Comparison of ENCODE assay signal across 17 cellular contexts in genomic region chr5:1874820-1875219, GRCh38. TPM values are rescaled to one million over a fixed set of nuclear protein-coding genes. Genes with fewer than 3 reads are reported as not detected.
DNase-seq lines count a peak whose midpoint lies in the region; ATAC-seq, FAIRE-seq and TF ChIP-seq lines count a peak whose summit lies in the region.
"Had no signal": no experiment of that assay in that cellular context is flagged by ENCODE, and none has a peak within 500 bp of the region (broad histone marks: within the 10 kb centered on the region; RNA-seq: fewer than 3 reads in every experiment).

No MANE protein-coding gene starts in this region.

- H3K27ac ChIP-seq in SK-N-SH (ENCODE audit: low read depth in 2 of 2, low read length in 1 of 2) (no peak overlapping the region), H1 (ENCODE audit: low read depth, low read length) (no peak overlapping the region), sigmoid colon (no peak overlapping the region)
- H3K27ac ChIP-seq: tibial nerve had no signal

- no peak overlapping the region for H4K91ac ChIP-seq in H1 (replicated peaks; ENCODE audit: insufficient read length, low read length)

- H3K9me2 ChIP-seq in SK-N-SH = no peaks in the 10 kb centered on the region

- no peaks in the 10 kb centered on the region for H3F3A ChIP-seq in SK-N-SH (replicated peaks; ENCODE audit: insufficient read depth)

- no peaks in the 10 kb centered on the region for H3K36me3 Mint-ChIP-seq in chondrocyte (ENCODE audit: low read depth)

- no peak overlapping the region for H2AK5ac ChIP-seq in H1 (ENCODE audit: low read depth, low read length)

- H3K9me3 Mint-ChIP-seq in chondrocyte (ENCODE audit: low read depth) = no peaks in the 10 kb centered on the region

- H3K36me3 ChIP-seq in SK-N-SH (replicated peaks in 1 of 2; ENCODE audit: control insufficient read depth in 1 of 2, insufficient read depth in 2 of 2, low read length in 1 of 2) = no peaks in the 10 kb centered on the region
- peaks cover 0 to 13% (median 0%) of the 10 kb centered on the region in 4 experiments; a peak in 1 of 8 replicates for H3K36me3 ChIP-seq in H1 (ENCODE audit: control insufficient read depth in 2 of 4, insufficient read depth in 4 of 4, low read length in 3 of 4)
- no peaks in the 10 kb centered on the region for H3K36me3 ChIP-seq in sigmoid colon
- H3K36me3 ChIP-seq: tibial nerve had no signal

- CTCF ChIA-PET in SK-N-SH (lab: Yijun Ruan, JAX) (no interaction called here), H1 (lab: Charles Lee; ENCODE audit: partially characterized antibody) (interaction anchor here (1.0 kb wide), 1 partner anchor 23 kb away, joined by 3 read pairs; no protein-coding TSS in a partner anchor)

- H3K27ac Mint-ChIP-seq in chondrocyte (ENCODE audit: unreplicated experiment) = no peak overlapping the region
- H3K27ac Mint-ChIP-seq: activated CD8-positive, alpha-beta T cell treated with anti-CD3 and anti-CD28 coated beads, Interleukin-2, amount 10 ng/mL, durations not matched to agents 7 days and 5 days had no signal

- H3K9ac ChIP-seq in SK-N-SH (no peak overlapping the region), H1 (replicated peaks in 1 of 4; ENCODE audit: extremely low read depth in 1 of 4, low read depth in 3 of 4, low read length in 3 of 4) (no peak overlapping the region)

- H2AFZ ChIP-seq in SK-N-SH (ENCODE audit: low read depth) (no peak overlapping the region), H1 (ENCODE audit: low read length) (no peak overlapping the region)

- H3K4me1 Mint-ChIP-seq in chondrocyte (ENCODE audit: low read depth) = peaks cover 4% of the 10 kb centered on the region

- H4K20me1 ChIP-seq in SK-N-SH (ENCODE audit: insufficient read depth) (0 out of 2 replicates have a peak, but pooled peaks cover 4% of the 10 kb centered on the region), H1 (replicated peaks in 1 of 2; ENCODE audit: control insufficient read depth in 1 of 2, insufficient read depth in 2 of 2, low read length in 2 of 2) (peaks cover 4 to 19% of the 10 kb centered on the region in 2 experiments)

- no peak overlapping the region for H3K4me3 ChIP-seq in SK-N-SH (ENCODE audit: low read depth in 2 of 2, low read length in 1 of 2)
- H3K4me3 ChIP-seq in H1 (ENCODE audit: extremely low read depth in 1 of 4, insufficient read depth in 2 of 4, low read depth in 3 of 4, low read length in 4 of 4) = peak overlapping the region; percentile 5 to 54 (median 30); a peak in 5 of 8 replicates
- H3K4me3 ChIP-seq in sigmoid colon = no peak overlapping the region
- H3K4me3 ChIP-seq: mucosa of descending colon, tibial nerve had no signal

- POLR2A ChIA-PET in SK-N-SH (lab: Yijun Ruan, JAX) = no interaction called here
- POLR2A ChIA-PET in H1 (lab: Charles Lee; ENCODE audit: partially characterized antibody) = no interaction called here

- H3K79me2 ChIP-seq in SK-N-SH (ENCODE audit: insufficient read depth) (no peaks in the 10 kb centered on the region), H1 (ENCODE audit: control insufficient read depth in 1 of 2, insufficient read depth in 2 of 2, low read length in 2 of 2) (no peaks in the 10 kb centered on the region)

- H3K4me3 Mint-ChIP-seq in chondrocyte (ENCODE audit: unreplicated experiment) = no peak overlapping the region
- H3K4me3 Mint-ChIP-seq: activated CD8-positive, alpha-beta T cell treated with anti-CD3 and anti-CD28 coated beads, Interleukin-2, amount 10 ng/mL, durations not matched to agents 7 days and 5 days had no signal

- no peak overlapping the region for H3K4ac ChIP-seq in H1 (replicated peaks; ENCODE audit: insufficient read length, low read depth, low read length)

- H3K27me3 ChIP-seq in SK-N-SH (ENCODE audit: insufficient read depth) (peaks cover 71% of the 10 kb centered on the region), H1 (replicated peaks in 1 of 4; ENCODE audit: control insufficient read depth in 3 of 4, extremely low read depth in 1 of 4, insufficient read depth in 3 of 4, low read length in 3 of 4) (peaks cover 52 to 83% (median 75%) of the 10 kb centered on the region in 4 experiments), sigmoid colon (peaks cover 59 to 85% (median 73%) of the 10 kb centered on the region in 3 donors)

- intact Hi-C loops in sigmoid colon (cut with DNase I) = no loop called here

- H2BK120ac ChIP-seq in H1 (replicated peaks; ENCODE audit: low read depth, low read length) = no peak overlapping the region

- H3K56ac ChIP-seq in H1 (replicated peaks; ENCODE audit: insufficient read length, low read depth, low read length) = no peak overlapping the region

- H3K79me1 ChIP-seq in H1 (ENCODE audit: low read depth, low read length) = peaks cover 4% of the 10 kb centered on the region; the same call in 1 of the 2 replicates

- TF ChIP-seq RAD21 in SK-N-SH (IDR thresholded peaks at IDR 0.05; ENCODE audit: low read length) (no peak), H1 (IDR thresholded peaks at IDR 0.05 in 1 of 2, conservative IDR thresholded peaks at IDR 0.05 in 1 of 2; ENCODE audit: low read depth in 2 of 2, low read length in 2 of 2) (no peak)

- no peak for TF ChIP-seq POLR2A in H1 (IDR thresholded peaks at IDR 0.05; ENCODE audit: control extremely low read depth in 1 of 2, low read depth in 2 of 2, low read length in 2 of 2)
- no peak for TF ChIP-seq POLR2A in sigmoid colon (IDR thresholded peaks at IDR 0.05)

- TF ChIP-seq CTCF in SK-N-SH (IDR thresholded peaks at IDR 0.05) = no peak
- no peak for TF ChIP-seq CTCF in H1 (IDR thresholded peaks at IDR 0.05; ENCODE audit: control extremely low read depth in 1 of 3, insufficient read depth in 1 of 3, low read depth in 1 of 3, low read length in 3 of 3)
- no peak for TF ChIP-seq CTCF in chondrocyte (IDR thresholded peaks at IDR 0.05)
- no peak for TF ChIP-seq CTCF in sigmoid colon (IDR thresholded peaks at IDR 0.05)

- no peak overlapping the region for H2BK20ac ChIP-seq in H1 (ENCODE audit: low read length)

- DNase-seq in SK-N-SH (no peak), NCI-H2107 treated with DMSO at 0.1 percent for 48 hours (lab: John Stamatoyannopoulos, UW; ENCODE audit: unreplicated experiment) (peak; percentile 70), H1 (ENCODE audit: low read depth in 1 of 2, low spot score in 2 of 2) (no peak), chondrocyte (ENCODE audit: low spot score) (no peak), sigmoid colon (no peak)
- DNase-seq: activated CD8-positive, alpha-beta T cell treated with anti-CD3 and anti-CD28 coated beads, Interleukin-2, amount 10 ng/mL, durations not matched to agents 7 days and 5 days; activated effector memory CD4-positive, alpha-beta T cell treated with Interleukin-2 at 50 U/mL for 16 hours; KBM-7; mucosa of descending colon; RPMI8226; stimulated activated CD8-positive, alpha-beta memory T cell treated with anti-CD3 and anti-CD28 coated beads, Interleukin-4, amount 100 ng/mL, for 48 hours had no signal

- ATAC-seq in SK-N-SH treated with all-trans-retinoic acid at 6 μM for 48 hours = no peak
- no peak for ATAC-seq in GM21529 (IDR thresholded peaks at IDR 0.05; ENCODE audit: unreplicated experiment)
- ATAC-seq in GM18511 (IDR thresholded peaks at IDR 0.05; ENCODE audit: unreplicated experiment) = no peak
- ATAC-seq: activated CD8-positive, alpha-beta T cell treated with anti-CD3 and anti-CD28 coated beads, Interleukin-2, amount 10 ng/mL, durations not matched to agents 7 days and 5 days; mucosa of descending colon had no signal

- H3K23ac ChIP-seq in H1 (ENCODE audit: insufficient read length) = no peak overlapping the region

- 8% methylated on average over 28 of the region's 33 CpGs for WGBS in SK-N-SH (ENCODE audit: low lambda C conversion rate)
- WGBS in H1 (ENCODE audit: extremely low coverage in 1 of 2, insufficient coverage in 1 of 2, insufficient read length in 1 of 2, insufficient replicate concordance in 2 of 2, low coverage in 1 of 2, low lambda C conversion rate in 2 of 2, missing lambda C conversion rate in 1 of 2), 2 experiments = 3% methylated on average over 23 of the region's 33 CpGs; no CpG with 5 or more reads in 1 of the 2 experiments
- 1 to 3% methylated on average over 33 of the region's 33 CpGs for WGBS in sigmoid colon, 2 donors

- no peak for FAIRE-seq in H1 (lab: Jason Lieb, UNC)
- FAIRE-seq: astrocyte had no signal

- no peak overlapping the region for H4K5ac ChIP-seq in H1 (ENCODE audit: insufficient read length, low read depth, low read length)

- H2BK5ac ChIP-seq in H1 (ENCODE audit: low read depth, low read length) = no peak overlapping the region

- H3K18ac ChIP-seq in H1 (ENCODE audit: extremely low read depth, low read length) = no peak overlapping the region

- no peak overlapping the region for H2BK15ac ChIP-seq in H1 (ENCODE audit: low read length)

- no peak for TF ChIP-seq EP300 in SK-N-SH (IDR thresholded peaks at IDR 0.05; ENCODE audit: borderline replicate concordance in 1 of 2, low read depth in 1 of 2, low read length in 1 of 2)
- no peak for TF ChIP-seq EP300 in H1 (IDR thresholded peaks at IDR 0.05; ENCODE audit: borderline replicate concordance in 1 of 2, low read depth in 2 of 2, low read length in 2 of 2)
- no peak for TF ChIP-seq EP300 in sigmoid colon (IDR thresholded peaks at IDR 0.05)

- H3K9me3 ChIP-seq in SK-N-SH = no peaks in the 10 kb centered on the region
- peaks cover 4 to 9% of the 10 kb centered on the region in 2 experiments; a peak in 1 of 4 replicates for H3K9me3 ChIP-seq in H1 (ENCODE audit: insufficient read depth in 2 of 2, low read depth in 1 of 2, low read length in 1 of 2)
- H3K9me3 ChIP-seq in sigmoid colon = no peaks in the 10 kb centered on the region
- H3K9me3 ChIP-seq: mucosa of descending colon, tibial nerve had no signal

- H2BK12ac ChIP-seq in H1 (ENCODE audit: low read depth, low read length) = no peak overlapping the region

- no peak overlapping the region for H3K14ac ChIP-seq in H1 (ENCODE audit: insufficient read length)

- H3K27me3 Mint-ChIP-seq in chondrocyte (ENCODE audit: low read depth) = peaks cover 47% of the 10 kb centered on the region

- H4K8ac ChIP-seq in H1 (ENCODE audit: extremely low read depth, insufficient read depth, low read length) = no peak overlapping the region

- peaks cover 14% of the 10 kb centered on the region for H3K23me2 ChIP-seq in H1 (ENCODE audit: low read depth, low read length)

- no peaks in the 10 kb centered on the region for H3K4me1 ChIP-seq in SK-N-SH (ENCODE audit: control insufficient read depth in 1 of 2, insufficient read depth in 2 of 2, low read depth in 1 of 2, low read length in 1 of 2)
- peaks cover 3 to 28% (median 10%) of the 10 kb centered on the region in 4 experiments; a peak in 6 of 7 replicates for H3K4me1 ChIP-seq in H1 (replicated peaks in 1 of 4; ENCODE audit: control insufficient read depth in 3 of 4, insufficient read depth in 4 of 4, low read length in 3 of 4)
- peaks cover 0 to 22% (median 20%) of the 10 kb centered on the region in 4 donors for H3K4me1 ChIP-seq in sigmoid colon

- no peak overlapping the region for H3K4me2 ChIP-seq in SK-N-SH
- H3K4me2 ChIP-seq in H1 (ENCODE audit: insufficient read depth in 1 of 2, low read depth in 2 of 2, low read length in 2 of 2) = peak overlapping the region; percentile 75 to 79

RNA-seq across cellular contexts. Expression of gene IRX4, which starts 7.9 kb away (rescaled TPM):
- polyA plus RNA-seq in SK-N-SH (2012; rRNA removed) = not detected in 2 replicates
- polyA plus RNA-seq in SK-N-SH (2012; cell fraction: cytosol; rRNA removed) = not detected in 2 replicates
- polyA plus RNA-seq in SK-N-SH (2012; cell fraction: nucleus; rRNA removed) = not detected in 2 replicates
- total RNA-seq in H1 (2021; fragmentation: NEBNext Ultra II Directional; extraction: Animal tissue kit (Norgen Biotek cat#: 25700)) = 0.82 and 1.2 TPM in 2 replicates
- polyA plus RNA-seq in H1 (2011; rRNA removed) = 0.45 and 0.97 TPM in 2 replicates
- 0.87 TPM for polyA plus RNA-seq in H1 (2011; cell fraction: cytosol; rRNA removed)
- polyA plus RNA-seq in H1 (2011; cell fraction: nucleus; rRNA removed) = 1.8 TPM
- polyA plus RNA-seq in H1 (2012, experiment 1 of 2) = 0.40 to 1.2 TPM (median 1.1 TPM) in 4 replicates
- 1.1 TPM for polyA plus RNA-seq in H1 (2012, experiment 2 of 2)
- 1.0 TPM for polyA plus RNA-seq in H1 (2013, experiment 1 of 2)
- polyA plus RNA-seq in H1 (2013, experiment 2 of 2) = 0.75 TPM
- 0.16 and 0.44 TPM in 2 replicates for polyA minus RNA-seq in H1 (2011; rRNA and poly(A)+ RNA removed)
- 0.95 TPM for polyA minus RNA-seq in H1 (2011; cell fraction: cytosol; rRNA and poly(A)+ RNA removed)
- polyA minus RNA-seq in H1 (2011; cell fraction: nucleus; rRNA and poly(A)+ RNA removed) = 0.50 TPM
- not detected in 3 replicates for total RNA-seq in chondrocyte
- not detected for total RNA-seq in sigmoid colon
- polyA plus RNA-seq in sigmoid colon = under 1 TPM in 1 of 3 donors, not detected in 2; 0.06 TPM
- total RNA-seq: activated CD8-positive, alpha-beta T cell treated with anti-CD3 and anti-CD28 coated beads, Interleukin-2, amount 10 ng/mL, durations not matched to agents 7 days and 5 days; mucosa of descending colon; pulmonary artery endothelial cell; tibial nerve had no signal

Comparison
In these comparisons a context has a peak if more than half of its experiments do, and no peak if none do; other contexts are left out.
1. H3K4me3 ChIP-seq: peak in H1 (4 of 4); none in SK-N-SH (0 of 2) and sigmoid colon (0 of 4).